Comparison of ENCODE assay signal across 28 cellular contexts in the genomic region with DNA sequence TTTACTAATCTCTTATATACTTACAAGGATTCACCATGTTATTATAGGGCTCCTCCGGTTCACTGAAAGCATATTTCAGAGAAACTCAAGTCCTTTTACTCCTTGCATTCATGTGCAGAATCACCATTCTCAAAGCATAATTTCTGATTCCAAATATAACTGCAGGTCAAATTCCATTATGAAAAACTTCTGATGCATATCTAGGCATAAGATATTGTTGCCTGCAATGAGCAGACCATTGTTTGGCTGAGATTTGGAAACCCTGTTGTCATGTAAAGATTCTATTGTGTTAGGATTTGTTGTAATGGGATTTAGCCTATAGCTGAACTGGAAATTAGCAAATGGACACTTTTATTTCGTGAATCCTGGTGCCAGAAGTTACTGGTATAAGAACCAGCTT.
"Had no signal": no experiment of that assay in that cellular context is flagged by ENCODE, and none has a peak within 500 bp of the region (broad histone marks: within the 10 kb centered on the region; RNA-seq: fewer than 3 reads in every experiment).

No MANE protein-coding gene starts in this region.

- FAIRE-seq: K562 had no signal

- H3K4me1 ChIP-seq: breast epithelium had no signal

- H3K27me3 ChIP-seq: breast epithelium had no signal

- H3K36me3 ChIP-seq: breast epithelium had no signal

- ATAC-seq: activated T-helper 17 cell treated with anti-CD3 and anti-CD28 coated beads, Interleukin-2, amount 50 U/mL, for 72 hours; K562; Panc1; Right ventricle myocardium inferior had no signal

- H3K27ac ChIP-seq: SK-N-MC, VCaP had no signal

- DNase-seq: activated CD4-positive, alpha-beta memory T cell treated with anti-CD3 and anti-CD28 coated beads, Interleukin-2, amount 10 ng/mL, durations not matched to agents 7 days and 5 days; activated CD4-positive, alpha-beta T cell treated with anti-CD3 and anti-CD28 coated beads, Interleukin-2, amount 10 ng/mL, durations not matched to agents 7 days and 5 days; activated CD4-positive, CD25-positive, alpha-beta regulatory T cell; activated gamma-delta T cell; activated naive CD4-positive, alpha-beta T cell treated with anti-CD3 and anti-CD28 coated beads for 36 hours; activated T-cell treated with anti-CD3 and anti-CD28 coated beads for 4 hours; activated T-cell treated with anti-CD3 and anti-CD28 coated beads, Interleukin-2, amount 50 U/mL, for 48 hours; caudate nucleus; Karpas-422; MM.1S; NCI-H1105; NCI-H1436; NCI-H1694 treated with DMSO at 0.1 percent for 48 hours; NCI-H2081 treated with DMSO at 0.1 percent for 48 hours; NCI-H446; NCI-H524; NCI-H774; NK-92 treated with Interleukin-12 subunit alpha and Interleukin-12 subunit beta, amount 100 ng/mL, for 24 hours; OCI-M1; RPMI8226; T-helper 1 cell had no signal

- H3K4me3 ChIP-seq: breast epithelium, K562, SK-N-MC had no signal
